Comparison of ENCODE assay signal across 8 cellular contexts in genomic region chrX:63350979-63351616, GRCh38. TPM values are rescaled to one million over a fixed set of nuclear protein-coding genes. Genes with fewer than 3 reads are reported as not detected.
DNase-seq lines count a peak whose midpoint lies in the region; ATAC-seq and TF ChIP-seq lines count a peak whose summit lies in the region.

SPIN4 (minus strand) TSS chrX:63351332; CDS start chrX:63350819, 513 bp downstream.

- intact Hi-C loops in left ventricle myocardium inferior (cut with micrococcal nuclease): no loop called here

- under 1% methylated on average over 56 of the region's 58 CpGs for WGBS in urinary bladder

- no peaks in the 10 kb centered on the region for H3K36me3 Mint-ChIP-seq in progenitor cell of endocrine pancreas (ENCODE audit: insufficient read depth)

- H3K27ac Mint-ChIP-seq in progenitor cell of endocrine pancreas: peak within 1 kb of the TSS; percentile 97

- no peak for TF ChIP-seq CTCF in GM12875 (IDR thresholded peaks at IDR 0.05; ENCODE audit: borderline replicate concordance, insufficient read depth, low read depth, low read length)
- no peak for TF ChIP-seq CTCF in left ventricle myocardium inferior (IDR thresholded peaks at IDR 0.05; ENCODE audit: borderline replicate concordance)
- TF ChIP-seq CTCF in progenitor cell of endocrine pancreas (IDR thresholded peaks at IDR 0.05; ENCODE audit: unreplicated experiment): no peak

- DNase-seq in NCI-H128 (lab: John Stamatoyannopoulos, UW; ENCODE audit: unreplicated experiment): peak; percentile 62
- peak; percentile 18 for DNase-seq in T follicular helper cell (ENCODE audit: low read depth)
- DNase-seq in amygdala (lab: John Stamatoyannopoulos, UW): peak; percentile 1 to 86 (median 64)
- DNase-seq in left ventricle myocardium inferior: peak; percentile 85
- DNase-seq in progenitor cell of endocrine pancreas (ENCODE audit: low spot score, unreplicated experiment): peak; percentile 68

- peak; percentile 92 for ATAC-seq in HG02678 (IDR thresholded peaks at IDR 0.05; ENCODE audit: unreplicated experiment)

- peaks cover 10% of the 10 kb centered on the region for H3K4me1 Mint-ChIP-seq in progenitor cell of endocrine pancreas (ENCODE audit: low read depth)

- no peaks in the 10 kb centered on the region for H3K27me3 ChIP-seq in left ventricle myocardium inferior (ENCODE audit: low read depth)

- peak within 1 kb of the TSS; percentile 91 for H3K4me3 Mint-ChIP-seq in progenitor cell of endocrine pancreas (ENCODE audit: low read depth)

- H3K27me3 Mint-ChIP-seq in progenitor cell of endocrine pancreas: no peaks in the 10 kb centered on the region

- peaks cover 8% of the 10 kb centered on the region for H3K4me1 ChIP-seq in left ventricle myocardium inferior
- no peaks in the 10 kb centered on the region for H3K4me1 ChIP-seq in urinary bladder (ENCODE audit: insufficient read depth)

- H3K4me3 ChIP-seq in GM12875 (ENCODE audit: low read depth, low read length) (peak within 1 kb of the TSS; percentile 66), left ventricle myocardium inferior (peak within 1 kb of the TSS; percentile 75), urinary bladder (ENCODE audit: low read depth, low read length) (peak within 1 kb of the TSS; percentile 53)

- H3K9me3 ChIP-seq in left ventricle myocardium inferior (replicated peaks): no peaks in the 10 kb centered on the region

- H3K36me3 ChIP-seq in left ventricle myocardium inferior: no peaks in the 10 kb centered on the region
- H3K36me3 ChIP-seq in urinary bladder (ENCODE audit: insufficient read depth): no peaks in the 10 kb centered on the region

- H3K27ac ChIP-seq in left ventricle myocardium inferior (replicated peaks): peak within 1 kb of the TSS; percentile 73
- peak within 1 kb of the TSS; percentile 68 for H3K27ac ChIP-seq in urinary bladder (ENCODE audit: low read depth)

- peaks cover 18% of the 10 kb centered on the region for H3K9me3 Mint-ChIP-seq in progenitor cell of endocrine pancreas (ENCODE audit: low read depth)

RNA-seq across cellular contexts. Expression of gene SPIN4, which starts in this region (rescaled TPM):
- total RNA-seq in left ventricle myocardium inferior (0.91 TPM), progenitor cell of endocrine pancreas (7.5 and 8.0 TPM in 2 replicates), urinary bladder (14.7 TPM)
- polyA plus RNA-seq in urinary bladder: 3.0 TPM

Comparison
In these comparisons a context has a peak if more than half of its experiments do, and no peak if none do; other contexts are left out.
1. Peak in every context shown above with its lines: DNase-seq, ATAC-seq, H3K4me3 ChIP-seq and H3K27ac ChIP-seq.
2. Peak in DNase-seq, H3K4me3 ChIP-seq and H3K27ac ChIP-seq in left ventricle myocardium inferior; RNA of the gene not detected or under 1 TPM.
3. DNase-seq: peak in every context shown above with its lines; median percentile 85 in left ventricle myocardium inferior; 68 in progenitor cell of endocrine pancreas; 64 in amygdala; 62 in NCI-H128; 18 in T follicular helper cell.